In genomic region chr1:219283541-219283940, GRCh38 we compare ENCODE assay signal across 28 cellular contexts.
"Had no signal": no experiment of that assay in that cellular context is flagged by ENCODE, and none has a peak within 500 bp of the region (broad histone marks: within the 10 kb centered on the region; RNA-seq: fewer than 3 reads in every experiment).

No MANE protein-coding gene starts in this region.

- H3K4me3 ChIP-seq: hepatocyte, left lung, lower lobe of right lung, pancreas, prostate gland, spleen, suprapubic skin, thoracic aorta, tibial artery, upper lobe of left lung, vagina had no signal

- H3K27ac ChIP-seq: hepatocyte, left lung, lower lobe of right lung, pancreas, prostate gland, spleen, suprapubic skin, thoracic aorta, tibial artery, upper lobe of left lung, vagina had no signal

- H3K36me3 Mint-ChIP-seq: stimulated activated effector memory CD8-positive, alpha-beta T cell treated with anti-CD3 and anti-CD28 coated beads, Interleukin-12 subunit alpha, Interleukin-12 subunit beta, amount 100 ng/mL, for 72 hours had no signal

- H3K27ac Mint-ChIP-seq: naive thymus-derived CD8-positive, alpha-beta T cell; nephron; stimulated activated effector memory CD8-positive, alpha-beta T cell treated with anti-CD3 and anti-CD28 coated beads, Interleukin-12 subunit alpha, Interleukin-12 subunit beta, amount 100 ng/mL, for 72 hours; stimulated activated naive CD8-positive, alpha-beta T cell treated with anti-CD3 and anti-CD28 coated beads, Interleukin-15, Interleukin-2, amounts not matched to agents 100 ng/mL and 50 ng/mL, for 24 hours had no signal

- H3K36me3 ChIP-seq: left lung, lower lobe of right lung, pancreas, prostate gland, spleen, suprapubic skin, thoracic aorta, tibial artery, upper lobe of left lung, vagina had no signal

- H3K79me2 ChIP-seq: hepatocyte had no signal

- H3K4me2 ChIP-seq: hepatocyte had no signal

- H3K4me1 Mint-ChIP-seq: naive thymus-derived CD8-positive, alpha-beta T cell; nephron; neural crest cell; stimulated activated effector memory CD8-positive, alpha-beta T cell treated with anti-CD3 and anti-CD28 coated beads, Interleukin-12 subunit alpha, Interleukin-12 subunit beta, amount 100 ng/mL, for 72 hours had no signal

- H2AFZ ChIP-seq: hepatocyte had no signal

- H3K4me3 Mint-ChIP-seq: naive thymus-derived CD8-positive, alpha-beta T cell; nephron; neural crest cell; stimulated activated effector memory CD8-positive, alpha-beta T cell treated with anti-CD3 and anti-CD28 coated beads, Interleukin-12 subunit alpha, Interleukin-12 subunit beta, amount 100 ng/mL, for 72 hours; stimulated activated naive CD8-positive, alpha-beta T cell treated with anti-CD3 and anti-CD28 coated beads, Interleukin-15, Interleukin-2, amounts not matched to agents 100 ng/mL and 50 ng/mL, for 24 hours had no signal

- DNase-seq: kidney; left colon; left lung; lower lobe of right lung; mammary epithelial cell; mesenchymal stem cell; naive thymus-derived CD8-positive, alpha-beta T cell; nucleus accumbens; pancreas; posterior cingulate gyrus; retina; right cardiac atrium; small intestine; spleen; stimulated activated CD4-positive, alpha-beta T cell treated with anti-CD3 and anti-CD28 coated beads, Interleukin-4, amount 100 ng/mL, for 24 hours; stimulated activated naive CD4-positive, alpha-beta T cell; tibial artery; upper lobe of left lung had no signal

- ATAC-seq: left colon; left lung; lower lobe of right lung; naive thymus-derived CD8-positive, alpha-beta T cell; pancreas; right cardiac atrium; sciatic nerve; stimulated activated effector memory CD8-positive, alpha-beta T cell treated with anti-CD3 and anti-CD28 coated beads, Interleukin-12 subunit alpha, Interleukin-12 subunit beta, amount 100 ng/mL, for 72 hours had no signal

- H3K9me3 ChIP-seq: left lung, lower lobe of right lung, pancreas, prostate gland, suprapubic skin, thoracic aorta, tibial artery, upper lobe of left lung, vagina had no signal

- H3K27me3 Mint-ChIP-seq: naive thymus-derived CD8-positive, alpha-beta T cell; stimulated activated naive CD8-positive, alpha-beta T cell treated with anti-CD3 and anti-CD28 coated beads, Interleukin-15, Interleukin-2, amounts not matched to agents 100 ng/mL and 50 ng/mL, for 24 hours had no signal

- H3K4me1 ChIP-seq: left lung, lower lobe of right lung, pancreas, spleen, suprapubic skin, tibial artery, upper lobe of left lung had no signal

- H3K9me3 Mint-ChIP-seq: naive thymus-derived CD8-positive, alpha-beta T cell; neural crest cell; stimulated activated effector memory CD8-positive, alpha-beta T cell treated with anti-CD3 and anti-CD28 coated beads, Interleukin-12 subunit alpha, Interleukin-12 subunit beta, amount 100 ng/mL, for 72 hours had no signal

- H3K27me3 ChIP-seq: hepatocyte, left lung, pancreas, spleen, suprapubic skin, tibial artery, upper lobe of left lung, vagina had no signal
